ENCODE assay signal across 18 cellular contexts in the genomic region with DNA sequence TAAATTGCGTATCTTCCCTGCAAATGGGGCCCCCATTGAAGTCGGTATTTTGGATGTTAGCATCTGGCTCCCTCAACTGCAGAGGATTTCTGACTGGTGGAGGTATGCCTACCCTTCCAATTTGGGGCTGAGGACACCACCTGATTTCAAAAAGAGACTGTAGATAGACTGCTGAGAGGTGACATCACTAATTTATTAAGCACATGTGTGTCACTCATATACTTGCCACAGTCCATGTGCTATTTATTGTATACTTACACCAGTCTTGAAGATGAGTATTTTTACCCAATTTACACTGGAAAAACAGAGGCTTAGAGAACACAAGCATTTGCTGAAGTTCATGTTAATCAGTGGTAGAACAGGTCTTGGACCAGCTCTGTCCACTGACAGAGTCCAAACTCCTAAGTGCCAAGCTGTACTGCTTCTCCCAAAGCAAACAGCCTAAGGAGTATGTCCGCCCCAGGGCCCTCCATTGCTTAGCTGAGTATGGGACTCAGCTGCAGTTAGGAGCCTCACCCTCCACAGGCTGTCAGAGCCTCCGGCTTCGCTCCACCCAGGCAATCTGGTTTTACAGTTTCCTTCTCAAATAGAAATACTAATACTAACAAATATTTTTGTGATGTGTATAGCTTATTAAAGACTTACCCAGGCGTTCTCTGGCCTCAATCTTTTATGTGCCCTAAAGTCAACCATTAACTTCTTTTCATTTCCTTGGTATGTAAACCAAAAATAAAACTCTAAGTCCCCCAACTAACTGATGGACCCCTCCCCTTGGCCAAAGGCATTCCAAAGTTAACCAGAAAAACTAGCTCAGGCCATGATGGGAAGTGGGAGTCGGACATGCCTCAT. TPM values are rescaled to one million over a fixed set of nuclear protein-coding genes. Genes with fewer than 3 reads are reported as not detected.
DNase-seq lines count a peak whose midpoint lies in the region; ATAC-seq and TF ChIP-seq lines count a peak whose summit lies in the region.
"Had no signal": no experiment of that assay in that cellular context is flagged by ENCODE, and none has a peak within 500 bp of the region (broad histone marks: within the 10 kb centered on the region; RNA-seq: fewer than 3 reads in every experiment).

No MANE protein-coding gene starts in this region.

- TF ChIP-seq CTCF in HFFc6 (IDR thresholded peaks at IDR 0.05) (no peak), dorsolateral prefrontal cortex (IDR thresholded peaks at IDR 0.05 in 54 of 56, conservative IDR thresholded peaks at IDR 0.05 in 2 of 56; ENCODE audit: low read depth in 1 of 56, partially characterized antibody in 56 of 56) (no peak), stomach (IDR thresholded peaks at IDR 0.05) (no peak), uterus (IDR thresholded peaks at IDR 0.05) (no peak)

- peak; percentile 69 for DNase-seq in HFFc6
- no peak for DNase-seq in dorsolateral prefrontal cortex
- peak; percentile 77 for DNase-seq in left kidney (ENCODE audit: low read depth, low spot score)
- DNase-seq in stomach: peak; percentile 33
- DNase-seq in uterus: no peak
- no peak for DNase-seq in SW 1271 (lab: John Stamatoyannopoulos, UW)
- DNase-seq: adrenal gland; CD4-positive, alpha-beta memory T cell; GF-D8; H7; MG63; NCI-H2081 treated with DMSO at 0.1 percent for 48 hours; right lobe of liver; stimulated activated naive CD8-positive, alpha-beta T cell treated with anti-CD3 and anti-CD28 coated beads, Interleukin-15, Interleukin-2, amounts not matched to agents 100 U/mL and 50 U/mL, for 24 hours had no signal

- H3K27ac Mint-ChIP-seq in HFFc6: no peak overlapping the region
- H3K27ac Mint-ChIP-seq: CD4-positive, alpha-beta memory T cell; nephron had no signal

- H3K4me1 ChIP-seq in stomach: peaks cover 0 to 50% (median 22%) of the 10 kb centered on the region in 4 donors
- H3K4me1 ChIP-seq in uterus: peaks cover 0 to 6% of the 10 kb centered on the region in 2 donors
- H3K4me1 ChIP-seq: adrenal gland had no signal

- H3K36me3 Mint-ChIP-seq in HFFc6 (ENCODE audit: low read depth): 0 out of 2 replicates have a peak, but pooled peaks cover 7% of the 10 kb centered on the region
- H3K36me3 Mint-ChIP-seq: CD4-positive, alpha-beta memory T cell had no signal

- ATAC-seq in GM19452 (IDR thresholded peaks at IDR 0.05; ENCODE audit: unreplicated experiment) (no peak), HG03135 (IDR thresholded peaks at IDR 0.05; ENCODE audit: unreplicated experiment) (no peak)
- ATAC-seq: activated CD4-positive, CD25-positive, alpha-beta regulatory T cell treated with anti-CD3 and anti-CD28 coated beads, Interleukin-2, amount 50 U/mL, for 24 hours; stimulated activated naive CD8-positive, alpha-beta T cell treated with anti-CD3 and anti-CD28 coated beads, Interleukin-15, Interleukin-2, amounts not matched to agents 100 U/mL and 50 U/mL, for 24 hours had no signal

- H3K27me3 Mint-ChIP-seq in HFFc6 (ENCODE audit: insufficient read depth): no peaks in the 10 kb centered on the region

- no peak overlapping the region for H3K4me3 Mint-ChIP-seq in HFFc6
- H3K4me3 Mint-ChIP-seq: CD4-positive, alpha-beta memory T cell; nephron had no signal

- H3K27me3 ChIP-seq in dorsolateral prefrontal cortex (no peaks in the 10 kb centered on the region), stomach (no peaks in the 10 kb centered on the region), uterus (no peaks in the 10 kb centered on the region)
- H3K27me3 ChIP-seq: adrenal gland, MG63, right lobe of liver had no signal

- no peak for TF ChIP-seq EP300 in stomach (IDR thresholded peaks at IDR 0.05)

- 54 to 68% (median 58%) methylated on average over 7 of the region's 7 CpGs for WGBS in stomach, 5 donors

- H3K27ac ChIP-seq in dorsolateral prefrontal cortex: peak overlapping the region in 55 of 59 donors; percentile 18 to 94 (median 86)
- peak overlapping the region in 3 of 5 donors; percentile 9 to 47 (median 25) for H3K27ac ChIP-seq in stomach
- H3K27ac ChIP-seq in uterus: peak overlapping the region in 1 of 2 donors; percentile 5
- H3K27ac ChIP-seq: adrenal gland, right lobe of liver had no signal

- no peaks in the 10 kb centered on the region for H3K9me3 ChIP-seq in stomach
- no peaks in the 10 kb centered on the region for H3K9me3 ChIP-seq in uterus
- H3K9me3 ChIP-seq: adrenal gland, MG63, right lobe of liver had no signal

- intact Hi-C loops in dorsolateral prefrontal cortex (cut with DNase I) (no loop called here), stomach (cut with DNase I; ENCODE audit: low total_unique reads) (loop anchor here (10.0 kb wide), 1 partner anchor 81 kb away; no protein-coding TSS in a partner anchor), uterus (cut with DNase I; ENCODE audit: low total_unique reads) (no loop called here)

- H3K9me3 Mint-ChIP-seq in HFFc6: no peaks in the 10 kb centered on the region
- H3K9me3 Mint-ChIP-seq: nephron had no signal

- H3K36me3 ChIP-seq in stomach: peaks cover 0 to 4% (median 0%) of the 10 kb centered on the region in 4 donors
- H3K36me3 ChIP-seq in uterus: no peaks in the 10 kb centered on the region
- H3K36me3 ChIP-seq: adrenal gland, MG63, right lobe of liver had no signal

- H3K4me3 ChIP-seq in dorsolateral prefrontal cortex (no peak overlapping the region), stomach (no peak overlapping the region), uterus (no peak overlapping the region)
- H3K4me3 ChIP-seq: adrenal gland, MG63, right lobe of liver had no signal

- no peak for TF ChIP-seq POLR2A in stomach (IDR thresholded peaks at IDR 0.05)
- TF ChIP-seq POLR2A in uterus (IDR thresholded peaks at IDR 0.05): no peak

- no peaks in the 10 kb centered on the region for H3K4me1 Mint-ChIP-seq in HFFc6 (ENCODE audit: low read depth)
- H3K4me1 Mint-ChIP-seq: CD4-positive, alpha-beta memory T cell had no signal

RNA-seq across cellular contexts. Expression of gene RIN2, which starts 17.5 kb away (rescaled TPM):
- 10 to 100 TPM; 41.0 to 44.0 (median 43.5) TPM for total RNA-seq in HFFc6 (2021; fragmentation: NEBNext Ultra II Directional; extraction: Animal tissue kit (Norgen Biotek cat#: 25700))
- total RNA-seq in dorsolateral prefrontal cortex (10 to 100 TPM; 25.8 to 95.7 (median 45.8) TPM), stomach (10 to 100 TPM in 4 of 5 donors, 1 to 10 TPM in 1; 9.9 to 82.7 (median 55.4) TPM), uterus (10 to 100 TPM; 29.7 to 77.5 (median 59.6) TPM)
- polyA plus RNA-seq in stomach: 10 to 100 TPM; 11.1 to 19.4 (median 19.4) TPM
- polyA plus RNA-seq: CD4-positive, alpha-beta memory T cell had no signal

Comparison
In these comparisons a context has a peak if more than half of its experiments do, and no peak if none do; other contexts are left out.
1. DNase-seq: peak in HFFc6 (single experiment), left kidney (single experiment) and stomach (single experiment); none in dorsolateral prefrontal cortex (0 of 10), uterus (0 of 2) and SW 1271 (0 of 2).